Comparison of ENCODE assay signal across 17 cellular contexts in genomic region chr2:29296585-29296984, GRCh38.
"Had no signal": no experiment of that assay in that cellular context is flagged by ENCODE, and none has a peak within 500 bp of the region (broad histone marks: within the 10 kb centered on the region; RNA-seq: fewer than 3 reads in every experiment).

No MANE protein-coding gene starts in this region.

- H3K4me3 ChIP-seq: MG63 had no signal

- H3K4me2 ChIP-seq: KMS-11 had no signal

- H3K9ac ChIP-seq: KMS-11 had no signal

- DNase-seq: MM.1S, MV-4-11, NCI-H1048, NCI-H1436, NCI-H1436 treated with DMSO at 0.1 percent for 48 hours, NCI-H146, NCI-H187 treated with DMSO at 0.1 percent for 48 hours, NCI-H2029, NCI-H2029 treated with DMSO at 0.1 percent for 48 hours, NCI-H2081, NCI-H2081 treated with DMSO at 0.1 percent for 48 hours, NCI-H2107, NCI-H2171, NCI-H2227 treated with DMSO at 0.1 percent for 48 hours, NCI-H226 had no signal

- H3K27ac ChIP-seq: KMS-11 had no signal

- H3K9me3 ChIP-seq: MG63 had no signal

- H3K36me3 ChIP-seq: MG63 had no signal
